ENCODE assay signal across 9 cellular contexts in the genomic region with DNA sequence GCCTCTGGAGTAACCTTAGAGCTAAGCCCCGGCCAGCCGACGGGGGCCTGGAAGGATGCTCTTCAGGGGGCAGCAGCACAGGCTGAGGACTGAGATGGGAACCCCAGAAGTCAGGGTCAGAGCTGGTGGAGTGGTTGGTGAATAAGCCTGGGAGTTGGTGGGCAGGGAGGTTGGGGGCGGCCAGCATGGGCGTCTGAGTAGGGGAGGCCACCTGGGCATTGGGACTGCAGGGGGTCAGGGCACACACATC. TPM values are rescaled to one million over a fixed set of nuclear protein-coding genes. Genes with fewer than 3 reads are reported as not detected.
A peak's percentile ranks its signal among the peaks of the same experiment; 100 is the strongest.
DNase-seq lines count a peak whose midpoint lies in the region; ATAC-seq and TF ChIP-seq lines count a peak whose summit lies in the region.
"Had no signal": no experiment of that assay in that cellular context is flagged by ENCODE, and none has a peak within 500 bp of the region (broad histone marks: within the 10 kb centered on the region; RNA-seq: fewer than 3 reads in every experiment).

No MANE protein-coding gene starts in this region.

- CTCF ChIA-PET in HCT116 (lab: Charles Lee): interaction anchor here (1.0 to 3.1 kb wide), 6 partner anchors 11 to 186 kb away, joined by 3 to 35 read pairs (median 4); a partner anchor contains a TSS
- CTCF ChIA-PET in activated CD8-positive, alpha-beta T cell treated with anti-CD3 and anti-CD28 coated beads for 36 hours (lab: Charles Lee): interaction anchor here (0.8 to 3.8 kb wide), 6 partner anchors 11 to 40 kb away, joined by 3 to 48 read pairs (median 4); no protein-coding TSS in a partner anchor

- POLR2A ChIA-PET in HCT116 (lab: Charles Lee): interaction anchor here (0.9 to 2.1 kb wide), 5 partner anchors 12 to 37 kb away, joined by 3 to 7 read pairs (median 5); a partner anchor contains a TSS
- POLR2A ChIA-PET in activated CD8-positive, alpha-beta T cell treated with anti-CD3 and anti-CD28 coated beads for 36 hours (lab: Charles Lee): interaction anchor here (0.8 to 4.3 kb wide), 7 partner anchors 10 to 92 kb away, joined by 3 to 22 read pairs (median 4); a partner anchor contains a TSS

- H3K36me3 ChIP-seq in HCT116 (ENCODE audit: control insufficient read depth in 1 of 2, insufficient read depth in 2 of 2, low read length in 2 of 2): no peaks in the 10 kb centered on the region; a peak in 1 of 4 replicates

- ATAC-seq in HCT116 (no peak), GM19455 (IDR thresholded peaks at IDR 0.05; ENCODE audit: unreplicated experiment) (no peak), HG02970 (IDR thresholded peaks at IDR 0.05; ENCODE audit: low FRiP score, unreplicated experiment) (no peak)
- no peak for ATAC-seq in activated CD8-positive, alpha-beta T cell treated with anti-CD3 and anti-CD28 coated beads for 36 hours
- ATAC-seq in stimulated activated memory B cell treated with anti-CD40 and anti-IgM and Interleukin-4, amounts not matched to agents 10 μg/mL and 1 μg/mL and 100 μg/mL, for 72 hours: no peak

- no peaks in the 10 kb centered on the region for H3K27me3 Mint-ChIP-seq in activated CD8-positive, alpha-beta T cell treated with anti-CD3 and anti-CD28 coated beads for 36 hours
- no peaks in the 10 kb centered on the region for H3K27me3 Mint-ChIP-seq in stimulated activated memory B cell treated with anti-CD40 and anti-IgM and Interleukin-4, amounts not matched to agents 10 μg/mL and 1 μg/mL and 100 μg/mL, for 72 hours

- peak overlapping the region; percentile 37; the same call in 1 of the 2 replicates for H3K9ac ChIP-seq in HCT116 (ENCODE audit: low read length)

- H3K27ac ChIP-seq in HCT116 (ENCODE audit: low read depth, low read length) (peak overlapping the region; percentile 82), layer of hippocampus (ENCODE audit: low read depth, low read length) (peak overlapping the region; percentile 75)

- H3K27ac Mint-ChIP-seq in activated CD8-positive, alpha-beta T cell treated with anti-CD3 and anti-CD28 coated beads for 36 hours: peak overlapping the region; percentile 79
- H3K27ac Mint-ChIP-seq in stimulated activated memory B cell treated with anti-CD40 and anti-IgM and Interleukin-4, amounts not matched to agents 10 μg/mL and 1 μg/mL and 100 μg/mL, for 72 hours: peak overlapping the region; percentile 77

- RAD21 ChIA-PET in HCT116 (lab: Charles Lee; ENCODE audit: low non-redundant PET in 1 of 2, low total read pairs in 2 of 2, uncharacterized antibody in 2 of 2, unreplicated experiment in 2 of 2): interaction anchor here in 1 of 2 experiments (1.2 kb wide), 1 partner anchor 11 kb away, joined by 3 read pairs; no protein-coding TSS in a partner anchor

- H3K9me3 Mint-ChIP-seq in activated CD8-positive, alpha-beta T cell treated with anti-CD3 and anti-CD28 coated beads for 36 hours: no peaks in the 10 kb centered on the region
- no peaks in the 10 kb centered on the region for H3K9me3 Mint-ChIP-seq in stimulated activated memory B cell treated with anti-CD40 and anti-IgM and Interleukin-4, amounts not matched to agents 10 μg/mL and 1 μg/mL and 100 μg/mL, for 72 hours

- peaks cover 13 to 21% of the 10 kb centered on the region in 2 experiments for H3K4me1 ChIP-seq in HCT116 (ENCODE audit: control insufficient read depth in 1 of 2, insufficient read depth in 2 of 2, low read length in 2 of 2)

- H3K27me3 ChIP-seq in HCT116 (ENCODE audit: insufficient read depth, low read length) (no peaks in the 10 kb centered on the region), layer of hippocampus (ENCODE audit: control insufficient read depth, insufficient read depth, low read length) (no peaks in the 10 kb centered on the region)

- H3K36me3 Mint-ChIP-seq in activated CD8-positive, alpha-beta T cell treated with anti-CD3 and anti-CD28 coated beads for 36 hours (ENCODE audit: low read depth): peaks cover 24% of the 10 kb centered on the region
- H3K36me3 Mint-ChIP-seq in stimulated activated memory B cell treated with anti-CD40 and anti-IgM and Interleukin-4, amounts not matched to agents 10 μg/mL and 1 μg/mL and 100 μg/mL, for 72 hours: peaks cover 32% of the 10 kb centered on the region

- TF ChIP-seq POLR2A in HCT116 (IDR thresholded peaks at IDR 0.05; ENCODE audit: borderline replicate concordance, extremely low read depth, insufficient read depth, insufficient read length): no peak

- peaks cover 20% of the 10 kb centered on the region for H3K4me1 Mint-ChIP-seq in activated CD8-positive, alpha-beta T cell treated with anti-CD3 and anti-CD28 coated beads for 36 hours (ENCODE audit: low read depth)
- H3K4me1 Mint-ChIP-seq in stimulated activated memory B cell treated with anti-CD40 and anti-IgM and Interleukin-4, amounts not matched to agents 10 μg/mL and 1 μg/mL and 100 μg/mL, for 72 hours: peaks cover 37% of the 10 kb centered on the region

- H3K9me2 ChIP-seq in HCT116 (ENCODE audit: insufficient read depth): no peaks in the 10 kb centered on the region

- no peak overlapping the region for H2AFZ ChIP-seq in HCT116 (ENCODE audit: low read depth, low read length, poor library complexity, severe bottlenecking)

- no peaks in the 10 kb centered on the region for H4K20me1 ChIP-seq in HCT116 (ENCODE audit: insufficient read depth)

- no TSS peak for BruUV-seq in HCT116 (replicated peaks; lab: Mats Ljungman, UMichigan)

- peak overlapping the region; percentile 59 for H3K4me2 ChIP-seq in HCT116 (ENCODE audit: low read length)

- no peak for TF ChIP-seq CTCF in HCT116 (IDR thresholded peaks at IDR 0.05 in 2 of 3, conservative IDR thresholded peaks at IDR 0.05 in 1 of 3; ENCODE audit: borderline replicate concordance in 1 of 3, insufficient read depth in 1 of 3, low read depth in 2 of 3, low read length in 2 of 3)
- TF ChIP-seq CTCF in activated CD8-positive, alpha-beta T cell treated with anti-CD3 and anti-CD28 coated beads for 36 hours (IDR thresholded peaks at IDR 0.05): no peak

- no peaks in the 10 kb centered on the region for H3K79me2 ChIP-seq in HCT116 (ENCODE audit: insufficient read depth, low read length)

- H3K4me3 ChIP-seq in HCT116 (replicated peaks in 1 of 2; ENCODE audit: low read depth in 1 of 2, low read length in 2 of 2): no peak overlapping the region

- intact Hi-C loops in HCT116 (cut with micrococcal nuclease): no loop called here
- intact Hi-C loops in activated CD8-positive, alpha-beta T cell treated with anti-CD3 and anti-CD28 coated beads for 36 hours (cut with micrococcal nuclease): no loop called here

- no peak for DNase-seq in HCT116 (ENCODE audit: low read depth, low spot score)
- no peak for DNase-seq in activated CD8-positive, alpha-beta T cell treated with anti-CD3 and anti-CD28 coated beads for 36 hours
- no peak for DNase-seq in iPS-NIHi11 (ENCODE audit: low spot score)
- DNase-seq in stimulated activated CD4-positive, alpha-beta T cell treated with anti-CD3 and anti-CD28 coated beads, Interleukin-2, amount 100 ng/mL, for 24 hours: no peak
- DNase-seq: NCI-H187 had no signal

- TF ChIP-seq RAD21 in HCT116 (IDR thresholded peaks at IDR 0.05; ENCODE audit: low read depth): no peak

- H3K4me3 Mint-ChIP-seq in activated CD8-positive, alpha-beta T cell treated with anti-CD3 and anti-CD28 coated beads for 36 hours: no peak overlapping the region
- peak overlapping the region; percentile 16 for H3K4me3 Mint-ChIP-seq in stimulated activated memory B cell treated with anti-CD40 and anti-IgM and Interleukin-4, amounts not matched to agents 10 μg/mL and 1 μg/mL and 100 μg/mL, for 72 hours

- H3K9me3 ChIP-seq in HCT116 (ENCODE audit: control insufficient read depth in 1 of 2, insufficient read depth in 1 of 2, low read depth in 1 of 2, low read length in 2 of 2): no peaks in the 10 kb centered on the region

TF ChIP-seq in HCT116, 20 proteins besides CTCF, POLR2A, EP300 and RAD21 (continues in another document):
- TF ChIP-seq JUND (IDR thresholded peaks at IDR 0.05) (no peak), CEBPB (IDR thresholded peaks at IDR 0.05; ENCODE audit: low read depth) (no peak), SP1 (IDR thresholded peaks at IDR 0.05; ENCODE audit: low read depth) (no peak), EZH2phosphoT487 (IDR thresholded peaks at IDR 0.05; ENCODE audit: borderline replicate concordance) (no peak), TCF7L2 (IDR thresholded peaks at IDR 0.05; ENCODE audit: borderline replicate concordance, extremely low read depth, insufficient read depth, insufficient read length) (no peak), EZH2 (IDR thresholded peaks at IDR 0.05) (no peak), YY1 (IDR thresholded peaks at IDR 0.05; ENCODE audit: extremely low read depth, insufficient replicate concordance, low read depth, low read length) (no peak), FOSL1 (IDR thresholded peaks at IDR 0.05; ENCODE audit: low read depth) (no peak), POLR2AphosphoS5 (IDR thresholded peaks at IDR 0.05; ENCODE audit: low read depth, low read length) (no peak)
- TF ChIP-seq, protein P1, sequence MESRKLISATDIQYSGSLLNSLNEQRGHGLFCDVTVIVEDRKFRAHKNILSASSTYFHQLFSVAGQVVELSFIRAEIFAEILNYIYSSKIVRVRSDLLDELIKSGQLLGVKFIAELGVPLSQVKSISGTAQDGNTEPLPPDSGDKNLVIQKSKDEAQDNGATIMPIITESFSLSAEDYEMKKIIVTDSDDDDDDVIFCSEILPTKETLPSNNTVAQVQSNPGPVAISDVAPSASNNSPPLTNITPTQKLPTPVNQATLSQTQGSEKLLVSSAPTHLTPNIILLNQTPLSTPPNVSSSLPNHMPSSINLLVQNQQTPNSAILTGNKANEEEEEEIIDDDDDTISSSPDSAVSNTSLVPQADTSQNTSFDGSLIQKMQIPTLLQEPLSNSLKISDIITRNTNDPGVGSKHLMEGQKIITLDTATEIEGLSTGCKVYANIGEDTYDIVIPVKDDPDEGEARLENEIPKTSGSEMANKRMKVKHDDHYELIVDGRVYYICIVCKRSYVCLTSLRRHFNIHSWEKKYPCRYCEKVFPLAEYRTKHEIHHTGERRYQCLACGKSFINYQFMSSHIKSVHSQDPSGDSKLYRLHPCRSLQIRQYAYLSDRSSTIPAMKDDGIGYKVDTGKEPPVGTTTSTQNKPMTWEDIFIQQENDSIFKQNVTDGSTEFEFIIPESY (IDR thresholded peaks at IDR 0.05; ENCODE audit: extremely low read depth, insufficient replicate concordance, low read length): no peak
- TF ChIP-seq, protein P2, sequence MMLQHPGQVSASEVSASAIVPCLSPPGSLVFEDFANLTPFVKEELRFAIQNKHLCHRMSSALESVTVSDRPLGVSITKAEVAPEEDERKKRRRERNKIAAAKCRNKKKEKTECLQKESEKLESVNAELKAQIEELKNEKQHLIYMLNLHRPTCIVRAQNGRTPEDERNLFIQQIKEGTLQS (IDR thresholded peaks at IDR 0.05): no peak

RNA-seq across cellular contexts. Expression of a gene that starts 14.4 kb away (rescaled TPM):
- total RNA-seq in HCT116 (2021; ENCODE audit: unreplicated experiment): 34.4 TPM
- 61.5 and 66.1 TPM in 2 replicates for polyA plus RNA-seq in HCT116 (2012)
- 100 to 1,000 TPM; 118 to 120 TPM for total RNA-seq in activated CD8-positive, alpha-beta T cell treated with anti-CD3 and anti-CD28 coated beads for 36 hours

RNA-seq across cellular contexts. Expression of a gene that starts 23.6 kb away (rescaled TPM):
- total RNA-seq in HCT116 (2021; ENCODE audit: unreplicated experiment): 54.5 TPM
- 78.2 and 88.3 TPM in 2 replicates for polyA plus RNA-seq in HCT116 (2012)
- 10 to 100 TPM; 42.9 to 43.4 TPM for total RNA-seq in activated CD8-positive, alpha-beta T cell treated with anti-CD3 and anti-CD28 coated beads for 36 hours
